9 cellular contexts compared by ENCODE assay signal in the genomic region with DNA sequence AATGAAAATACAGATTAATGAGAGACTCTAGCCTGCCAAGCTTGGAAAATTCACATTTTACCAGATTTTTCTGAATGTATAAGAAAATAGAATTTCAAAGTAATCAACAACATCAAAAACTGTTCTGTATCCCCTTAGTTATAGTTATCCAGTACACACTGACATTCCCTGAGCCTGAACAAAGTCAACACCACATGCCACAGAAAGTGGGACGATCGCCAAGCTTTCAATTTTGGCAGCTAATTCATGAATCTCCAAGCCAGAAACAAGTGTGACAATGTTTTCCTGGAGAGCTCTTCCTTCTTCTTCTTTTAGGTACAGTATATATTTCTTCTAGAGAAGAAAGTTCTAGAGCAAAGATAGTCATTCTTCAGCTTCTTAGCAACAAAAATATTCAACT.
DNase-seq lines count a peak whose midpoint lies in the region; ATAC-seq and TF ChIP-seq lines count a peak whose summit lies in the region.
"Had no signal": no experiment of that assay in that cellular context is flagged by ENCODE, and none has a peak within 500 bp of the region (broad histone marks: within the 10 kb centered on the region; RNA-seq: fewer than 3 reads in every experiment).

No MANE protein-coding gene starts in this region.

- H3K27ac ChIP-seq in substantia nigra (ENCODE audit: low read depth, low read length, poor library complexity, severe bottlenecking), result no peak overlapping the region

- H3K9me3 ChIP-seq in adipocyte (ENCODE audit: control insufficient read depth, low read length), result no peaks in the 10 kb centered on the region

- no peak overlapping the region for H3K9ac ChIP-seq in adipocyte (ENCODE audit: low read length)

- H3K9me3 Mint-ChIP-seq in stimulated activated naive B cell treated with anti-CD40 and anti-IgM and Interleukin-4, amounts not matched to agents 10 μg/mL and 1 μg/mL and 100 μg/mL, for 72 hours, result peaks cover 0 to 3% of the 10 kb centered on the region in 2 donors

- no peaks in the 10 kb centered on the region for H3K27me3 Mint-ChIP-seq in stimulated activated naive B cell treated with anti-CD40 and anti-IgM and Interleukin-4, amounts not matched to agents 10 μg/mL and 1 μg/mL and 100 μg/mL, for 72 hours

- H3K4me3 Mint-ChIP-seq in stimulated activated naive B cell treated with anti-CD40 and anti-IgM and Interleukin-4, amounts not matched to agents 10 μg/mL and 1 μg/mL and 100 μg/mL, for 72 hours, result no peak overlapping the region

- DNase-seq in LNCaP clone FGC (ENCODE audit: low read depth) (peak; percentile 96), adipocyte (ENCODE audit: low read depth) (peak; percentile 73), left cardiac atrium (peak; percentile 40), substantia nigra (lab: John Stamatoyannopoulos, UW) (peak in 42 of 49 donors; percentile 1 to 74 (median 44)), GM10266 (ENCODE audit: extremely low spot score) (no peak)
- no peak for DNase-seq in stimulated activated naive B cell treated with anti-CD40 and anti-IgM and Interleukin-4, amounts not matched to agents 10 μg/mL and 1 μg/mL and 100 μg/mL, for 72 hours
- DNase-seq in activated naive CD4-positive, alpha-beta T cell (lab: John Stamatoyannopoulos, UW), result no peak

- H3K4me3 ChIP-seq in LNCaP clone FGC (ENCODE audit: low read depth, low read length), result no peak overlapping the region
- no peak overlapping the region for H3K4me3 ChIP-seq in adipocyte (ENCODE audit: low read length)

- H3K4me1 ChIP-seq in adipocyte (ENCODE audit: control insufficient read depth, insufficient read depth, low read length), result peaks cover 11% of the 10 kb centered on the region

- intact Hi-C loops in left cardiac atrium (cut with DNase I), result no loop called here

- TF ChIP-seq CTCF in LNCaP clone FGC (IDR thresholded peaks at IDR 0.05; ENCODE audit: control insufficient read depth, extremely low read depth, insufficient read depth) (no peak), GM10266 (IDR thresholded peaks at IDR 0.05; ENCODE audit: control insufficient read depth, insufficient read depth, low read depth, missing control alignments) (no peak)

- ATAC-seq in left cardiac atrium, result peak; percentile 50 to 68
- no peak for ATAC-seq in GM21529 (IDR thresholded peaks at IDR 0.05; ENCODE audit: unreplicated experiment)
- ATAC-seq in stimulated activated naive B cell treated with anti-CD40 and anti-IgM and Interleukin-4, amounts not matched to agents 10 μg/mL and 1 μg/mL and 100 μg/mL, for 72 hours (replicated peaks), result no peak
- ATAC-seq: activated naive CD4-positive, alpha-beta T cell treated with anti-CD3 and anti-CD28 coated beads, Interleukin-2, amount 50 U/mL, for 72 hours had no signal

- no peaks in the 10 kb centered on the region for H3K27me3 ChIP-seq in adipocyte (replicated peaks; ENCODE audit: control insufficient read depth, insufficient read depth, low read length)

- H3K27ac Mint-ChIP-seq in stimulated activated naive B cell treated with anti-CD40 and anti-IgM and Interleukin-4, amounts not matched to agents 10 μg/mL and 1 μg/mL and 100 μg/mL, for 72 hours, result no peak overlapping the region
- H3K27ac Mint-ChIP-seq: activated naive CD4-positive, alpha-beta T cell treated with anti-CD3 and anti-CD28 coated beads, Interleukin-2, amount 50 U/mL, for 72 hours had no signal

- peaks cover 41% of the 10 kb centered on the region for H3K36me3 ChIP-seq in adipocyte (ENCODE audit: control insufficient read depth, insufficient read depth, low read length, severe bottlenecking)

- H3K36me3 Mint-ChIP-seq in stimulated activated naive B cell treated with anti-CD40 and anti-IgM and Interleukin-4, amounts not matched to agents 10 μg/mL and 1 μg/mL and 100 μg/mL, for 72 hours, result no peaks in the 10 kb centered on the region
- H3K36me3 Mint-ChIP-seq: activated naive CD4-positive, alpha-beta T cell treated with anti-CD3 and anti-CD28 coated beads, Interleukin-2, amount 50 U/mL, for 72 hours had no signal

- H3K4me1 Mint-ChIP-seq in stimulated activated naive B cell treated with anti-CD40 and anti-IgM and Interleukin-4, amounts not matched to agents 10 μg/mL and 1 μg/mL and 100 μg/mL, for 72 hours, result no peaks in the 10 kb centered on the region

Comparison
In these comparisons a context has a peak if more than half of its experiments do, and no peak if none do; other contexts are left out.
1. DNase-seq: peak in LNCaP clone FGC (single experiment), adipocyte (single experiment), left cardiac atrium (single experiment) and substantia nigra (42 of 49); none in GM10266 (single experiment), stimulated activated naive B cell treated with anti-CD40 and anti-IgM and Interleukin-4, amounts not matched to agents 10 μg/mL and 1 μg/mL and 100 μg/mL, for 72 hours (single experiment) and activated naive CD4-positive, alpha-beta T cell (0 of 4).
2. ATAC-seq: peak in left cardiac atrium (2 of 2); none in GM21529 (single experiment) and stimulated activated naive B cell treated with anti-CD40 and anti-IgM and Interleukin-4, amounts not matched to agents 10 μg/mL and 1 μg/mL and 100 μg/mL, for 72 hours (0 of 2).